Comparison of ENCODE assay signal across 13 cellular contexts in the genomic region with DNA sequence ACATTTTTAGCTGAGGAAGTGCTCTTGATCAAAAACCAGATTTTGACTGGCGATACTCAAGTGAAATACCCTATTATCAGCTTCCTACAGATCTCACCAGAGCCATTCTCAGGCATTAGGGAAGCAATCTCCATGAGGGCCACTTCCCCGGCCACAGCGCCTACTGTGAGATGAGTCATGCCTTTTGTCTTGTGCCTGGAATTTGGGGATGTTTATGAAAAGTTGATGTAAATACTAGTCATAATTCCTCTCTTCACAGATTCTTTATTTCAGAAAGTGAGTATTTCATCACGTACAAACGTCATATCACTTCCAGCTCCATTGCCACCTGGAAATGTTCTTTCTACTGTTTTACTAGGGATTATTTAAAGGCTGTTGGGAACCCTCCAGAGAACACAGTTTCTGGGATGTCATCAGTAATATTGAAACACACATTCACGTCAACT. TPM values are rescaled to one million over a fixed set of nuclear protein-coding genes. Genes with fewer than 3 reads are reported as not detected.
DNase-seq lines count a peak whose midpoint lies in the region; ATAC-seq, FAIRE-seq and TF ChIP-seq lines count a peak whose summit lies in the region.
"Had no signal": no experiment of that assay in that cellular context is flagged by ENCODE, and none has a peak within 500 bp of the region (broad histone marks: within the 10 kb centered on the region; RNA-seq: fewer than 3 reads in every experiment).

No MANE protein-coding gene starts in this region.

- POLR2A ChIA-PET in activated CD4-positive, alpha-beta T cell treated with anti-CD3 and anti-CD28 coated beads for 36 hours (lab: Charles Lee) = no interaction called here

- H4K20me1 ChIP-seq in hepatocyte (ENCODE audit: insufficient read depth, poor library complexity, severe bottlenecking) = no peaks in the 10 kb centered on the region

- H3K27ac ChIP-seq in hepatocyte = peak overlapping the region; percentile 15

- no peak for TF ChIP-seq CTCF in hepatocyte (IDR thresholded peaks at IDR 0.05; ENCODE audit: poor library complexity)

- no peaks in the 10 kb centered on the region for H3K9me3 Mint-ChIP-seq in activated CD4-positive, alpha-beta T cell treated with anti-CD3 and anti-CD28 coated beads for 36 hours (ENCODE audit: low read depth)
- H3K9me3 Mint-ChIP-seq: natural killer cell had no signal

- H3K4me1 Mint-ChIP-seq in activated CD4-positive, alpha-beta T cell treated with anti-CD3 and anti-CD28 coated beads for 36 hours = no peaks in the 10 kb centered on the region

- CTCF ChIA-PET in activated CD4-positive, alpha-beta T cell treated with anti-CD3 and anti-CD28 coated beads for 36 hours (lab: Charles Lee) = interaction anchor here (1.3 kb wide), 1 partner anchor 53 kb away, joined by 3 read pairs; no protein-coding TSS in a partner anchor

- H3K9me2 ChIP-seq in hepatocyte (replicated peaks; ENCODE audit: insufficient read depth) = no peaks in the 10 kb centered on the region

- ATAC-seq in activated CD4-positive, alpha-beta T cell treated with anti-CD3 and anti-CD28 coated beads for 36 hours = no peak
- no peak for ATAC-seq in GM18909 (IDR thresholded peaks at IDR 0.05; ENCODE audit: poor library complexity, unreplicated experiment)

- no peak overlapping the region for H3K4me3 ChIP-seq in hepatocyte
- H3K4me3 ChIP-seq: gastrocnemius medialis, stomach had no signal

- H3K79me2 ChIP-seq in hepatocyte = no peaks in the 10 kb centered on the region

- H3K36me3 ChIP-seq in hepatocyte (replicated peaks; ENCODE audit: insufficient read depth, low read depth) = no peaks in the 10 kb centered on the region
- H3K36me3 ChIP-seq: gastrocnemius medialis, stomach had no signal

- no peak overlapping the region for H2AFZ ChIP-seq in hepatocyte

- DNase-seq in A172 (ENCODE audit: low spot score) = peak; percentile 76
- peak; percentile 26 for DNase-seq in HTR-8/SVneo (ENCODE audit: insufficient read length, low spot score)
- DNase-seq in astrocyte of the hippocampus (ENCODE audit: low read depth, low spot score) = peak; percentile 19
- DNase-seq in hepatocyte (ENCODE audit: low spot score) = no peak
- DNase-seq in activated CD4-positive, alpha-beta T cell treated with anti-CD3 and anti-CD28 coated beads for 36 hours = no peak
- DNase-seq in activated T-cell treated with anti-CD3 and anti-CD28 coated beads, Interleukin-2, amount 50 U/mL, for 48 hours = no peak
- no peak for DNase-seq in SIG-M5 treated with dmso at 0.1 percent for 504 hours (lab: John Stamatoyannopoulos, UW; ENCODE audit: unreplicated experiment)
- DNase-seq: activated CD4-positive, alpha-beta T cell treated with anti-CD3 and anti-CD28 coated beads for 48 hours; gastrocnemius medialis; natural killer cell; stomach had no signal

- no peak overlapping the region for H3K4me3 Mint-ChIP-seq in activated CD4-positive, alpha-beta T cell treated with anti-CD3 and anti-CD28 coated beads for 36 hours
- H3K4me3 Mint-ChIP-seq: activated naive CD8-positive, alpha-beta T cell; natural killer cell had no signal

- intact Hi-C loops in activated CD4-positive, alpha-beta T cell treated with anti-CD3 and anti-CD28 coated beads for 36 hours (cut with DNase I, micrococcal nuclease) = no loop called here

- H3K4me2 ChIP-seq in hepatocyte = no peak overlapping the region

- H3K4me1 ChIP-seq in hepatocyte (ENCODE audit: insufficient read depth) = no peaks in the 10 kb centered on the region
- H3K4me1 ChIP-seq: gastrocnemius medialis, stomach had no signal

- H3K36me3 Mint-ChIP-seq in activated CD4-positive, alpha-beta T cell treated with anti-CD3 and anti-CD28 coated beads for 36 hours (ENCODE audit: low read depth) = no peaks in the 10 kb centered on the region
- H3K36me3 Mint-ChIP-seq: activated naive CD8-positive, alpha-beta T cell; natural killer cell had no signal

- no peaks in the 10 kb centered on the region for H3K27me3 ChIP-seq in hepatocyte
- H3K27me3 ChIP-seq: gastrocnemius medialis, stomach had no signal

- no peaks in the 10 kb centered on the region for H3K9me3 ChIP-seq in hepatocyte (ENCODE audit: low read depth)
- H3K9me3 ChIP-seq: gastrocnemius medialis, stomach had no signal

- H3K27me3 Mint-ChIP-seq in activated CD4-positive, alpha-beta T cell treated with anti-CD3 and anti-CD28 coated beads for 36 hours = peaks cover 2% of the 10 kb centered on the region

- WGBS in hepatocyte (ENCODE audit: low lambda C conversion rate, missing lambda C conversion rate) = 64% methylated on average over 6 of the region's 6 CpGs

- no peak overlapping the region for H3K27ac Mint-ChIP-seq in activated CD4-positive, alpha-beta T cell treated with anti-CD3 and anti-CD28 coated beads for 36 hours
- H3K27ac Mint-ChIP-seq: activated naive CD8-positive, alpha-beta T cell; natural killer cell had no signal

- FAIRE-seq in HTR-8/SVneo (lab: Jason Lieb, UNC) = no peak

RNA-seq across cellular contexts. Expression of a gene that starts 25.3 kb away (rescaled TPM):
- 26.7 and 28.3 TPM in 2 replicates for total RNA-seq in A172 (2014; rRNA removed; shearing (Covaris generic))
- total RNA-seq in hepatocyte = 48.1 and 48.5 TPM in 2 replicates
- 21.6 and 27.9 TPM in 2 replicates for polyA plus RNA-seq in hepatocyte
- 1 to 10 TPM; 2.8 to 3.2 TPM for total RNA-seq in activated CD4-positive, alpha-beta T cell treated with anti-CD3 and anti-CD28 coated beads for 36 hours

Comparison
In these comparisons a context has a peak if more than half of its experiments do, and no peak if none do; other contexts are left out.
1. DNase-seq: peak in A172 (single experiment), HTR-8/SVneo (single experiment) and astrocyte of the hippocampus (single experiment); none in hepatocyte (single experiment), activated CD4-positive, alpha-beta T cell treated with anti-CD3 and anti-CD28 coated beads for 36 hours (single experiment), activated T-cell treated with anti-CD3 and anti-CD28 coated beads, Interleukin-2, amount 50 U/mL, for 48 hours (0 of 2) and SIG-M5 treated with dmso at 0.1 percent for 504 hours (single experiment).